1 cellular context compared by ENCODE assay signal in genomic region chr1:1255078-1255477, GRCh38.
A peak's percentile ranks its signal among the peaks of the same experiment; 100 is the strongest.
TF ChIP-seq lines count a peak whose summit lies in the region.

No MANE protein-coding gene starts in this region.

TF ChIP-seq in K562, 482 proteins besides CTCF, POLR2A, EP300 and RAD21:
- TF ChIP-seq ZBTB33 (CRISPR knock-in tag; IDR thresholded peaks at IDR 0.05): 0 out of 2 replicates have a peak, but pooled peaks have one; percentile 3
- TF ChIP-seq ZNF57 (CRISPR knock-in tag; IDR thresholded peaks at IDR 0.05): no peak
